8 cellular contexts compared by ENCODE assay signal in the genomic region with DNA sequence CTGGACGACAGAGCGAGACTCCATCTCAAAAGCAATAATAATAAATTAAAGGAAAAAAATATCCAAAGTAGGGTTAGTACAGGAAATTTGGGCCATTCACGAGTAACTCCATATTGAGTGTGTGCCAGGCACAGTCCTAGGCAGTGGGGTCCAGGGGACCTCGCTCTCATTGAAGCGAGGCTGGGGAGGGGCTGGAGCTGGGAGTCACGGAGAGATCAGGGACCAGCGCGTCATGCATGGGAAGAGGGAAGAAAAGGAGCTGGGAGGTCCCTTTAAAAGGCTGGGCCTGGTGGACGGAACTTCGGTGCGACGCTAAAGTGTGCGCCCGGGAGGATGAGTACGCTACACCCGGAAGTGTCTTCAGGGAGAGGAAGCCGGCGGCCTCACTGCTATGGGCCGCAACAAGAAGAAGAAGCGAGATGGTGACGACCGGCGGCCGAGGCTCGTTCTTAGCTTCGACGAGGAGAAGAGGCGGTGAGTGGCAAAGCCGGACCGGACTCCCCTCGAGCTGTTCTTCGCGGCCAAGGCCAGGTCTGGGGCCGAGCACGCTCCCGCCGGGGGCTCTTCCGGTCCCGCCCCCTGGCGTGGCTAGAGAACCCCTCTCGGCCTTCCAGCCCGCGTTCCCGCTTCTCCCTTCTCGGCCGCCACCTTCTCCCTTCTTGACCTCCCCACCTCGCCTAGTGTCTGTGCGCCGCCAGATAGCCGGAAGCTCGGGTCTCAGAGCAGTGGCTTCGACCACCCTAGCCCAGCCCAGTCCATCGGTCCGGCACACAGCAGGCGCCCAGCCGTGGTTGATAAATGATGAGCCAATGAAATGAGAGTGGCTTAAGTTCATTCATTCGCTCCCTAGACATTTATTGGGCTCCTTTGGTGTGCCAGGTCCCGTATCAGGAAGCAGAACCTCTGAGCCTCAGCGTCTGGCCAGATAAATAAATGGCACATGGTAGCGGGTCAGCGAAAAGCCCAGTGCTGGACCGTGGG. TPM values are rescaled to one million over a fixed set of nuclear protein-coding genes. Genes with fewer than 3 reads are reported as not detected.
DNase-seq lines count a peak whose midpoint lies in the region; ATAC-seq and TF ChIP-seq lines count a peak whose summit lies in the region.

Gene NOL12, plus strand, starts transcription at position 342 of the 981 bp plus-strand sequence. Its CDS starts 50 bp downstream, at position 392.

- H3K4me1 ChIP-seq in neural progenitor cell (no peaks in the 10 kb centered on the region), subcutaneous abdominal adipose tissue (ENCODE audit: control insufficient read depth in 5 of 5, insufficient read depth in 5 of 5, low read length in 5 of 5) (peaks cover 6 to 29% (median 25%) of the 10 kb centered on the region in 5 donors)

- peaks cover 2% of the 10 kb centered on the region for H3K36me3 Mint-ChIP-seq in neural progenitor cell

- DNase-seq in DMS53 (lab: John Stamatoyannopoulos, UW) (peak; percentile 78), LNCaP clone FGC (ENCODE audit: low read depth) (peak; percentile 69), SHP77 treated with DMSO at 0.1 percent for 48 hours (lab: John Stamatoyannopoulos, UW) (peak; percentile 74), activated gamma-delta T cell treated with Interleukin-2 at 50 U/mL for 16 hours (peak; percentile 71), foreskin fibroblast (peak; percentile 82 to 94), neural progenitor cell (ENCODE audit: low spot score) (peak; percentile 91)

- H3K27me3 ChIP-seq in neural progenitor cell: no peaks in the 10 kb centered on the region
- no peaks in the 10 kb centered on the region for H3K27me3 ChIP-seq in subcutaneous abdominal adipose tissue (ENCODE audit: control insufficient read depth in 5 of 5, insufficient read depth in 4 of 5, low read length in 5 of 5)

- peak within 1 kb of the TSS; percentile 100 for H3K27ac Mint-ChIP-seq in neural progenitor cell

- H3K79me2 ChIP-seq in neural progenitor cell (ENCODE audit: low read depth): peaks cover 12% of the 10 kb centered on the region

- H3K4me2 ChIP-seq in neural progenitor cell: peak within 1 kb of the TSS; percentile 97

- TF ChIP-seq CTCF in LNCaP clone FGC (IDR thresholded peaks at IDR 0.05; ENCODE audit: control insufficient read depth, extremely low read depth, insufficient read depth) (0 out of 2 replicates have a peak, but pooled peaks have one; percentile 1), foreskin fibroblast (IDR thresholded peaks at IDR 0.05; ENCODE audit: low read depth, low read length) (no peak), neural progenitor cell (IDR thresholded peaks at IDR 0.05) (no peak)

- peaks cover 14% of the 10 kb centered on the region for H3K4me1 Mint-ChIP-seq in neural progenitor cell

- H3F3A ChIP-seq in neural progenitor cell (ENCODE audit: low read depth): no peaks in the 10 kb centered on the region

- H3K9me3 ChIP-seq in neural progenitor cell (ENCODE audit: low read depth) (no peaks in the 10 kb centered on the region), subcutaneous abdominal adipose tissue (ENCODE audit: control insufficient read depth in 5 of 5, low read length in 5 of 5) (no peaks in the 10 kb centered on the region)

- peak; percentile 67 for ATAC-seq in GM21786 (IDR thresholded peaks at IDR 0.05; ENCODE audit: unreplicated experiment)

- H3K4me3 Mint-ChIP-seq in neural progenitor cell: peak within 1 kb of the TSS; percentile 97

- H3K27me3 Mint-ChIP-seq in neural progenitor cell (ENCODE audit: insufficient read depth, low read depth): no peaks in the 10 kb centered on the region

- H3K36me3 ChIP-seq in neural progenitor cell: no peaks in the 10 kb centered on the region
- H3K36me3 ChIP-seq in subcutaneous abdominal adipose tissue (ENCODE audit: control insufficient read depth in 5 of 5, insufficient read depth in 5 of 5, low read length in 5 of 5): peaks cover 0 to 30% (median 26%) of the 10 kb centered on the region in 5 donors

- H2AFZ ChIP-seq in neural progenitor cell (replicated peaks): peak within 1 kb of the TSS; percentile 99

- H3K4me3 ChIP-seq in LNCaP clone FGC (ENCODE audit: low read depth, low read length): peak within 1 kb of the TSS; percentile 93
- peak within 1 kb of the TSS; percentile 72 to 96 for H3K4me3 ChIP-seq in foreskin fibroblast (ENCODE audit: low read depth in 1 of 2, low read length in 2 of 2)
- H3K4me3 ChIP-seq in neural progenitor cell: peak within 1 kb of the TSS; percentile 82
- H3K4me3 ChIP-seq in subcutaneous abdominal adipose tissue (ENCODE audit: low read depth in 1 of 5, low read length in 5 of 5): peak within 1 kb of the TSS; percentile 88 to 96 (median 92)

- H3K9me3 Mint-ChIP-seq in neural progenitor cell: no peaks in the 10 kb centered on the region

- no peaks in the 10 kb centered on the region for H4K20me1 ChIP-seq in neural progenitor cell (ENCODE audit: low read depth)

- H3K27ac ChIP-seq in neural progenitor cell: no peak within 1 kb of the TSS
- peak within 1 kb of the TSS; percentile 85 for H3K27ac ChIP-seq in subcutaneous abdominal adipose tissue (ENCODE audit: low read depth, low read length)

- H3K9ac ChIP-seq in neural progenitor cell (peak within 1 kb of the TSS; percentile 92), subcutaneous abdominal adipose tissue (ENCODE audit: low read length in 5 of 5) (peak within 1 kb of the TSS; percentile 84 to 98 (median 97))

RNA-seq across cellular contexts. Expression of gene NOL12, which starts in this region (rescaled TPM):
- 23.7 and 28.7 TPM in 2 replicates for total RNA-seq in neural progenitor cell (ENCODE audit: low replicate concordance)
